ENCODE assay signal across 8 cellular contexts in genomic region chr13:111115841-111116500, GRCh38. TPM values are rescaled to one million over a fixed set of nuclear protein-coding genes. Genes with fewer than 3 reads are reported as not detected.
DNase-seq lines count a peak whose midpoint lies in the region; TF ChIP-seq lines count a peak whose summit lies in the region.

No MANE protein-coding gene starts in this region.

- H3K27me3 Mint-ChIP-seq in activated naive CD4-positive, alpha-beta T cell treated with anti-CD3 and anti-CD28 coated beads, Interleukin-2, amount 50 U/mL, for 24 hours, result peaks cover 54% of the 10 kb centered on the region

- H3K27ac ChIP-seq in adrenal gland (peak overlapping the region in 3 of 5 donors; percentile 19 to 55 (median 50)), skeletal muscle tissue (ENCODE audit: low read depth, low read length) (peak overlapping the region; percentile 64)

- no peaks in the 10 kb centered on the region for H3K36me3 Mint-ChIP-seq in activated naive CD4-positive, alpha-beta T cell treated with anti-CD3 and anti-CD28 coated beads, Interleukin-2, amount 50 U/mL, for 24 hours

- H3K4me3 Mint-ChIP-seq in activated naive CD4-positive, alpha-beta T cell treated with anti-CD3 and anti-CD28 coated beads, Interleukin-2, amount 50 U/mL, for 24 hours, result peak overlapping the region; percentile 86

- H3K4me1 ChIP-seq in adrenal gland (replicated peaks in 1 of 2) (peaks cover 0 to 10% of the 10 kb centered on the region in 2 donors), skeletal muscle tissue (ENCODE audit: control insufficient read depth in 3 of 3, insufficient read depth in 3 of 3, low read length in 3 of 3) (peaks cover 15 to 19% (median 17%) of the 10 kb centered on the region in 3 donors)

- H3K27ac Mint-ChIP-seq in activated naive CD4-positive, alpha-beta T cell treated with anti-CD3 and anti-CD28 coated beads, Interleukin-2, amount 50 U/mL, for 24 hours, result no peak overlapping the region

- TF ChIP-seq CTCF in adrenal gland (IDR thresholded peaks at IDR 0.05), result no peak

- peak overlapping the region; percentile 68 to 82 (median 82) for H3K9ac ChIP-seq in skeletal muscle tissue (ENCODE audit: low read depth in 1 of 3, low read length in 3 of 3)

- H3K9me3 ChIP-seq in adrenal gland (replicated peaks in 1 of 3) (no peaks in the 10 kb centered on the region), iPS-18c (ENCODE audit: control insufficient read depth, insufficient read depth, low read length) (no peaks in the 10 kb centered on the region), skeletal muscle tissue (ENCODE audit: control insufficient read depth in 3 of 3, low read length in 3 of 3) (no peaks in the 10 kb centered on the region)

- H3K36me3 ChIP-seq in adrenal gland (replicated peaks in 1 of 2) (no peaks in the 10 kb centered on the region), skeletal muscle tissue (ENCODE audit: control insufficient read depth in 3 of 3, insufficient read depth in 3 of 3, low read length in 3 of 3) (no peaks in the 10 kb centered on the region)

- DNase-seq in activated naive CD4-positive, alpha-beta T cell treated with Interleukin-2 at 50 U/mL for 16 hours, result no peak
- DNase-seq in adrenal gland (peak in 5 of 7 donors; percentile 30 to 60 (median 40)), AML-193 (lab: John Stamatoyannopoulos, UW) (no peak), SIG-M5 treated with dmso at 0.1 percent for 504 hours (lab: John Stamatoyannopoulos, UW; ENCODE audit: unreplicated experiment) (no peak)
- DNase-seq in activated CD4-positive, CD25-positive, alpha-beta regulatory T cell treated with anti-CD3 and anti-CD28 coated beads, Interleukin-2, amount 50 U/mL, for 72 hours, result no peak

- peak overlapping the region in 2 of 4 donors; percentile 13 to 71 for H3K4me3 ChIP-seq in adrenal gland
- peak overlapping the region; percentile 49 for H3K4me3 ChIP-seq in iPS-18c (ENCODE audit: insufficient read depth, low read depth, low read length)
- peak overlapping the region; percentile 65 to 77 (median 68) for H3K4me3 ChIP-seq in skeletal muscle tissue (ENCODE audit: low read length in 3 of 3)

- no peaks in the 10 kb centered on the region for H3K9me3 Mint-ChIP-seq in activated naive CD4-positive, alpha-beta T cell treated with anti-CD3 and anti-CD28 coated beads, Interleukin-2, amount 50 U/mL, for 24 hours

- 1 to 2% (median 1%) methylated on average over 12 to 49 of the region's 53 CpGs for WGBS in adrenal gland, 4 donors

- no peaks in the 10 kb centered on the region for H3K27me3 ChIP-seq in adrenal gland
- peaks cover 2 to 9% (median 7%) of the 10 kb centered on the region in 3 donors for H3K27me3 ChIP-seq in skeletal muscle tissue (ENCODE audit: control insufficient read depth in 3 of 3, insufficient read depth in 3 of 3, low read length in 3 of 3)

- H3K4me1 Mint-ChIP-seq in activated naive CD4-positive, alpha-beta T cell treated with anti-CD3 and anti-CD28 coated beads, Interleukin-2, amount 50 U/mL, for 24 hours, result peaks cover 16% of the 10 kb centered on the region

- TF ChIP-seq POLR2A in adrenal gland (IDR thresholded peaks at IDR 0.05), result no peak

- intact Hi-C loops in adrenal gland (cut with DNase I), result no loop called here

RNA-seq across cellular contexts. Expression of gene ARHGEF7, which starts 0.9 kb away (rescaled TPM):
- total RNA-seq in adrenal gland (10 to 100 TPM; 25.3 to 69.3 (median 57.6) TPM), skeletal muscle tissue (99.7 TPM)
- 10 to 100 TPM; 34.5 to 36.5 (median 36.1) TPM for polyA plus RNA-seq in adrenal gland

Comparison
In these comparisons a context has a peak if more than half of its experiments do, and no peak if none do; other contexts are left out.
1. DNase-seq: peak in adrenal gland (5 of 7); none in activated naive CD4-positive, alpha-beta T cell treated with Interleukin-2 at 50 U/mL for 16 hours (single experiment), AML-193 (0 of 2), SIG-M5 treated with dmso at 0.1 percent for 504 hours (single experiment) and activated CD4-positive, CD25-positive, alpha-beta regulatory T cell treated with anti-CD3 and anti-CD28 coated beads, Interleukin-2, amount 50 U/mL, for 72 hours (single experiment).